ENCODE assay signal across 8 cellular contexts in the genomic region with DNA sequence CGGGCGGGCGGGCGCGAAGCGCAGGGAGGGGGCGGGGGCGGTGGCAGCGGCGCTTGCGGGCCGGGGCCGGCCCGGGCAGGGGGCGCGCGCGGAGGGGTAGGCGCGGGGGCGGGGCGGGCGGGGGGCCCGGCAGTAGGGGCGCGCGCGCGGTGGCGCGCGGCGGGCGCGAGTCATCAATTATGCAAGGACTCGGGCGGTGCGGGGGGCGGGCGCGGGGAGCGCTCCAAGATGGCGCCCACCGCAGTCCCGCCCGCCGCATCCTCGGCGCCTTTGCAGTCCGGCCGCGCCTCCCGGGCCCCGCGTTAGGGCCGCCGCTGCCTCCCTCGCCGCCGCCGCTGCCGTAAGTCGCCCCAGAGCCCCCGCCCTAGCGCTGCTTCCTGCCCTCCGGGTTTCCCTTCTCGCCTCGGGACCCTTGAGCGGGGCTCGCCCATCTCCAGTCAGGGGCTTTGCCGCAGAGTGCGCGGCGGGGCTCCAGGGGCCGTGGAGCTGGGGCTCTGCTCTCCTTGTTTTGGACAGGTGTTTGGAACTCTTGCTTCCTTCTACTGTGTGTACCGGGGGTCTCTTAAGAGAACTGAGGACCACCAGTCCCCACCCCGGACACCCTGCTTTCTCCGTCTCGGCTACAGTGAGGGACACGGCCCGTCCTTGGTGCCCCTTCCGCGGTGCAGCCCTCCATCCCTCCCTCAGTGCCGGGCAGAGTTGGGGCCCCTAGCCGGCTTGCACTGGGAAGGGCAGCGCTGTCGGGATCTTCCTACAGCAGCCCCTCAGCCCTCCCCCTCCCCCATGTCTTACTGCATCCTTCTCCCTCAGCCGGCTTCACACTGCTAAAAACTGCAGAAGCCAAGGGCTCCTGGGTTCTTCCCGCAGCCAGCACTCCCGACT. TPM values are rescaled to one million over a fixed set of nuclear protein-coding genes. Genes with fewer than 3 reads are reported as not detected.
DNase-seq lines count a peak whose midpoint lies in the region; ATAC-seq and TF ChIP-seq lines count a peak whose summit lies in the region.

SCN8A (plus strand) TSS at position 214 of the 882 bp plus-strand sequence. CDS start 71,585 bp downstream, outside the sequence.

- H3K27me3 ChIP-seq in GM23338 (ENCODE audit: insufficient read depth) = peaks cover 15% of the 10 kb centered on the region; the same call in 1 of the 2 replicates

- peaks cover 16% of the 10 kb centered on the region for H3K27me3 Mint-ChIP-seq in GM23338 (ENCODE audit: insufficient read depth, low read depth, poor library complexity)

- no peaks in the 10 kb centered on the region for H3K9me2 ChIP-seq in GM23338 (ENCODE audit: insufficient read depth)

- no peaks in the 10 kb centered on the region; the same call in 1 of the 2 replicates for H3F3A ChIP-seq in GM23338 (replicated peaks; ENCODE audit: low read depth)

- H3K4me3 ChIP-seq in GM23338 = peak within 1 kb of the TSS; percentile 97

- no peak for TF ChIP-seq POLR2A in erythroblast (IDR thresholded peaks at IDR 0.05; ENCODE audit: low read length)

- TF ChIP-seq CTCF in C4-2B (conservative IDR thresholded peaks at IDR 0.05) (peak; percentile 23), GM23338 (conservative IDR thresholded peaks at IDR 0.05; ENCODE audit: low read depth in 2 of 2) (no peak)

- H3K4me1 Mint-ChIP-seq in GM23338 = peaks cover 32% of the 10 kb centered on the region

- peaks cover 43% of the 10 kb centered on the region for H3K79me2 ChIP-seq in GM23338 (replicated peaks; ENCODE audit: insufficient read depth)

- H3K27ac Mint-ChIP-seq in GM23338 = peak within 1 kb of the TSS; percentile 45; the same call in 1 of the 2 replicates

- H3K36me3 Mint-ChIP-seq in GM23338 (ENCODE audit: low read depth) = peaks cover 4% of the 10 kb centered on the region; the same call in 1 of the 3 replicates

- peak within 1 kb of the TSS; percentile 95 for H2AFZ ChIP-seq in GM23338

- H3K9me3 Mint-ChIP-seq in GM23338 = no peaks in the 10 kb centered on the region; the same call in 2 of the 3 replicates

- H3K27ac ChIP-seq in C4-2B (no peak within 1 kb of the TSS), GM23338 (ENCODE audit: low read depth) (no peak within 1 kb of the TSS), substantia nigra (ENCODE audit: low read depth, low read length, poor library complexity, severe bottlenecking) (peak within 1 kb of the TSS; percentile 52)

- H3K4me1 ChIP-seq in GM23338 (ENCODE audit: insufficient read depth) = peaks cover 26% of the 10 kb centered on the region

- peak within 1 kb of the TSS; percentile 89 for H3K4me2 ChIP-seq in GM23338

- ATAC-seq in GM23338 (peak; percentile 67), HG02840 (IDR thresholded peaks at IDR 0.05; ENCODE audit: low FRiP score, unreplicated experiment) (no peak)

- peaks cover 24% of the 10 kb centered on the region for H4K20me1 ChIP-seq in GM23338 (replicated peaks; ENCODE audit: insufficient read depth)

- DNase-seq in GM23338 (ENCODE audit: low spot score) (peak; percentile 87), NCI-H345 (lab: John Stamatoyannopoulos, UW) (peak; percentile 89), activated T-cell treated with anti-CD3 and anti-CD28 coated beads for 48 hours (ENCODE audit: low read depth) (peak; percentile 41), erythroblast (lab: John Stamatoyannopoulos, UW) (peak; percentile 47 to 63), myocyte (ENCODE audit: low read depth) (peak; percentile 64), substantia nigra (lab: John Stamatoyannopoulos, UW) (peak in 41 of 49 donors; percentile 8 to 84 (median 42))

- no peaks in the 10 kb centered on the region for H3K36me3 ChIP-seq in GM23338 (ENCODE audit: insufficient read depth)

- H3K4me3 Mint-ChIP-seq in GM23338 = peak within 1 kb of the TSS; percentile 93

TF ChIP-seq in GM23338, 12 proteins besides CTCF, POLR2A, EP300 and RAD21 (continues in another document):
- TF ChIP-seq, protein P1, sequence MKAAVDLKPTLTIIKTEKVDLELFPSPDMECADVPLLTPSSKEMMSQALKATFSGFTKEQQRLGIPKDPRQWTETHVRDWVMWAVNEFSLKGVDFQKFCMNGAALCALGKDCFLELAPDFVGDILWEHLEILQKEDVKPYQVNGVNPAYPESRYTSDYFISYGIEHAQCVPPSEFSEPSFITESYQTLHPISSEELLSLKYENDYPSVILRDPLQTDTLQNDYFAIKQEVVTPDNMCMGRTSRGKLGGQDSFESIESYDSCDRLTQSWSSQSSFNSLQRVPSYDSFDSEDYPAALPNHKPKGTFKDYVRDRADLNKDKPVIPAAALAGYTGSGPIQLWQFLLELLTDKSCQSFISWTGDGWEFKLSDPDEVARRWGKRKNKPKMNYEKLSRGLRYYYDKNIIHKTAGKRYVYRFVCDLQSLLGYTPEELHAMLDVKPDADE (IDR thresholded peaks at IDR 0.05) = no peak
- TF ChIP-seq EZH2phosphoT487 (IDR thresholded peaks at IDR 0.05; ENCODE audit: unreplicated experiment) (no peak), CREB1 (CRISPR knock-in tag; IDR thresholded peaks at IDR 0.05; ENCODE audit: low read depth) (no peak)
- TF ChIP-seq, protein P2, sequence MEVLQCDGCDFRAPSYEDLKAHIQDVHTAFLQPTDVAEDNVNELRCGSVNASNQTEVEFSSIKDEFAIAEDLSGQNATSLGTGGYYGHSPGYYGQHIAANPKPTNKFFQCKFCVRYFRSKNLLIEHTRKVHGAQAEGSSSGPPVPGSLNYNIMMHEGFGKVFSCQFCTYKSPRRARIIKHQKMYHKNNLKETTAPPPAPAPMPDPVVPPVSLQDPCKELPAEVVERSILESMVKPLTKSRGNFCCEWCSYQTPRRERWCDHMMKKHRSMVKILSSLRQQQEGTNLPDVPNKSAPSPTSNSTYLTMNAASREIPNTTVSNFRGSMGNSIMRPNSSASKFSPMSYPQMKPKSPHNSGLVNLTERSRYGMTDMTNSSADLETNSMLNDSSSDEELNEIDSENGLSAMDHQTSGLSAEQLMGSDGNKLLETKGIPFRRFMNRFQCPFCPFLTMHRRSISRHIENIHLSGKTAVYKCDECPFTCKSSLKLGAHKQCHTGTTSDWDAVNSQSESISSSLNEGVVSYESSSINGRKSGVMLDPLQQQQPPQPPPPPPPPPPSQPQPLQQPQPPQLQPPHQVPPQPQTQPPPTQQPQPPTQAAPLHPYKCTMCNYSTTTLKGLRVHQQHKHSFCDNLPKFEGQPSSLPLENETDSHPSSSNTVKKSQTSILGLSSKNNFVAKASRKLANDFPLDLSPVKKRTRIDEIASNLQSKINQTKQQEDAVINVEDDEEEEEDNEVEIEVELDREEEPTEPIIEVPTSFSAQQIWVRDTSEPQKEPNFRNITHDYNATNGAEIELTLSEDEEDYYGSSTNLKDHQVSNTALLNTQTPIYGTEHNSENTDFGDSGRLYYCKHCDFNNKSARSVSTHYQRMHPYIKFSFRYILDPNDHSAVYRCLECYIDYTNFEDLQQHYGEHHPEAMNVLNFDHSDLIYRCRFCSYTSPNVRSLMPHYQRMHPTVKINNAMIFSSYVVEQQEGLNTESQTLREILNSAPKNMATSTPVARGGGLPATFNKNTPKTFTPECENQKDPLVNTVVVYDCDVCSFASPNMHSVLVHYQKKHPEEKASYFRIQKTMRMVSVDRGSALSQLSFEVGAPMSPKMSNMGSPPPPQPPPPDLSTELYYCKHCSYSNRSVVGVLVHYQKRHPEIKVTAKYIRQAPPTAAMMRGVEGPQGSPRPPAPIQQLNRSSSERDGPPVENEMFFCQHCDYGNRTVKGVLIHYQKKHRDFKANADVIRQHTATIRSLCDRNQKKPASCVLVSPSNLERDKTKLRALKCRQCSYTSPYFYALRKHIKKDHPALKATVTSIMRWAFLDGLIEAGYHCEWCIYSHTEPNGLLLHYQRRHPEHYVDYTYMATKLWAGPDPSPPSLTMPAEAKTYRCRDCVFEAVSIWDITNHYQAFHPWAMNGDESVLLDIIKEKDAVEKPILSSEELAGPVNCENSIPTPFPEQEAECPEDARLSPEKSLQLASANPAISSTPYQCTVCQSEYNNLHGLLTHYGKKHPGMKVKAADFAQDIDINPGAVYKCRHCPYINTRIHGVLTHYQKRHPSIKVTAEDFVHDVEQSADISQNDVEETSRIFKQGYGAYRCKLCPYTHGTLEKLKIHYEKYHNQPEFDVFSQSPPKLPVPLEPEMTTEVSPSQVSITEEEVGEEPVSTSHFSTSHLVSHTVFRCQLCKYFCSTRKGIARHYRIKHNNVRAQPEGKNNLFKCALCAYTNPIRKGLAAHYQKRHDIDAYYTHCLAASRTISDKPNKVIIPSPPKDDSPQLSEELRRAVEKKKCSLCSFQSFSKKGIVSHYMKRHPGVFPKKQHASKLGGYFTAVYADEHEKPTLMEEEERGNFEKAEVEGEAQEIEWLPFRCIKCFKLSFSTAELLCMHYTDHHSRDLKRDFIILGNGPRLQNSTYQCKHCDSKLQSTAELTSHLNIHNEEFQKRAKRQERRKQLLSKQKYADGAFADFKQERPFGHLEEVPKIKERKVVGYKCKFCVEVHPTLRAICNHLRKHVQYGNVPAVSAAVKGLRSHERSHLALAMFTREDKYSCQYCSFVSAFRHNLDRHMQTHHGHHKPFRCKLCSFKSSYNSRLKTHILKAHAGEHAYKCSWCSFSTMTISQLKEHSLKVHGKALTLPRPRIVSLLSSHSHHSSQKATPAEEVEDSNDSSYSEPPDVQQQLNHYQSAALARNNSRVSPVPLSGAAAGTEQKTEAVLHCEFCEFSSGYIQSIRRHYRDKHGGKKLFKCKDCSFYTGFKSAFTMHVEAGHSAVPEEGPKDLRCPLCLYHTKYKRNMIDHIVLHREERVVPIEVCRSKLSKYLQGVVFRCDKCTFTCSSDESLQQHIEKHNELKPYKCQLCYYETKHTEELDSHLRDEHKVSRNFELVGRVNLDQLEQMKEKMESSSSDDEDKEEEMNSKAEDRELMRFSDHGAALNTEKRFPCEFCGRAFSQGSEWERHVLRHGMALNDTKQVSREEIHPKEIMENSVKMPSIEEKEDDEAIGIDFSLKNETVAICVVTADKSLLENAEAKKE (CRISPR knock-in tag; IDR thresholded peaks at IDR 0.05) = no peak

RNA-seq across cellular contexts. Expression of gene SCN8A, which starts in this region (rescaled TPM):
- 10.0 and 23.9 TPM in 2 replicates for total RNA-seq in GM23338 (2014; rRNA removed; shearing (Covaris generic))
- polyA plus RNA-seq in GM23338 (2016; fragmentation: Nextera tagmentation; extraction: Ambion mirVana) = 2.9 and 4.6 TPM in 2 replicates
- total RNA-seq in myocyte = 7.4 and 13.7 TPM in 2 replicates
- polyA plus RNA-seq in myocyte (2012) = 7.3 TPM
